In the genomic region with DNA sequence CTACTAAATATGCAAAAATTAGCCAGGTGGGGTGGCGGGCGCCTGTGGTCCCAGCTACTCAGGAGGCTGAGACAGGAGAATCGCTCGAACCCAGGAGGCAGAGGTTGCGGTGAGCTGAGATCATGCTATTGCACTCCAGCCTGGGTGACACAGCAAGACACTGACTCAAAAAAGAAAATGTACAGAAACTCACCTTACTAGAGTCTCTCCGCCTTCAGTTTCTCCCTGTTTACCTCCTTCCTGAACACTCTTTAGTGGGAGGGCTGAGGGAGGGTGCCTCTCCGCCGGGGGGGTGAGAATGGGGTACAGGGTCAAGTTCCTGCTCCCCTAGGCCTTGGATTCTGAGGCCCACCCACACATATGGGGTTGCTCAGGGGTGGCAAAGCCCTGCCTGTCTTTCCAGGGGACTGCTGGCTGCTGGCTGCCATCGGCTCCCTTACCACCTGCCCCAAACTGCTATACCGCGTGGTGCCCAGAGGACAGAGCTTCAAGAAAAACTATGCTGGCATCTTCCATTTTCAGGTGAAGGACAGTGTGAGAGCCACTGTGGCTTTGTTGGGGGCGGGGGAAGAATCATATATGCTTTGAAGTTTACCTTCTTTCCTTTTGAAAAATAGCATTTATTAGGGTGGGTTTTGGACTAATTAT, we compare ENCODE assay signal across 20 cellular contexts. TPM values are rescaled to one million over a fixed set of nuclear protein-coding genes. Genes with fewer than 3 reads are reported as not detected.
DNase-seq lines count a peak whose midpoint lies in the region; ATAC-seq and FAIRE-seq lines count a peak whose summit lies in the region.
"Had no signal": no experiment of that assay in that cellular context is flagged by ENCODE, and none has a peak within 500 bp of the region (broad histone marks: within the 10 kb centered on the region; RNA-seq: fewer than 3 reads in every experiment).

No MANE protein-coding gene starts in this region.

- no peak for ATAC-seq in activated T-cell treated with anti-CD3 and anti-CD28 coated beads, Interleukin-2, amount 50 U/mL, for 4 hours
- ATAC-seq in T-helper 17 cell (peak; percentile 14), GM18867 (IDR thresholded peaks at IDR 0.05; ENCODE audit: unreplicated experiment) (no peak)

- peaks cover 10% of the 10 kb centered on the region for H3K27me3 Mint-ChIP-seq in activated T-cell treated with anti-CD3 and anti-CD28 coated beads, Interleukin-2, amount 50 U/mL, for 4 hours (ENCODE audit: low read depth)
- H3K27me3 Mint-ChIP-seq in activated T-cell treated with anti-CD3 and anti-CD28 coated beads, Interleukin-2, amount 50 U/mL, for 24 hours, result peaks cover 26% of the 10 kb centered on the region
- H3K27me3 Mint-ChIP-seq in T-helper 17 cell, result peaks cover 10% of the 10 kb centered on the region

- DNase-seq in activated T-cell treated with anti-CD3 and anti-CD28 coated beads, Interleukin-2, amount 50 U/mL, for 4 hours, result no peak
- no peak for DNase-seq in activated T-cell treated with anti-CD3 and anti-CD28 coated beads, Interleukin-2, amount 50 U/mL, for 24 hours
- DNase-seq in GM18507 (ENCODE audit: extremely low spot score, insufficient read length, low read depth), result no peak
- DNase-seq in T-helper 17 cell, result no peak
- DNase-seq in posterior vena cava (ENCODE audit: low spot score), result peak; percentile 66
- DNase-seq in iPS-NIHi7 (ENCODE audit: extremely low spot score), result no peak
- no peak for DNase-seq in cerebellum (ENCODE audit: low spot score)
- DNase-seq: NCI-H524 treated with DMSO at 0.1 percent for 48 hours had no signal

- peaks cover 12% of the 10 kb centered on the region for H3K4me1 Mint-ChIP-seq in activated T-cell treated with anti-CD3 and anti-CD28 coated beads, Interleukin-2, amount 50 U/mL, for 4 hours (ENCODE audit: low read depth)
- peaks cover 17% of the 10 kb centered on the region for H3K4me1 Mint-ChIP-seq in activated T-cell treated with anti-CD3 and anti-CD28 coated beads, Interleukin-2, amount 50 U/mL, for 24 hours (ENCODE audit: low read depth)
- peaks cover 6% of the 10 kb centered on the region for H3K4me1 Mint-ChIP-seq in T-helper 17 cell

- H3K27ac Mint-ChIP-seq in activated T-cell treated with anti-CD3 and anti-CD28 coated beads, Interleukin-2, amount 50 U/mL, for 24 hours, result no peak overlapping the region
- H3K27ac Mint-ChIP-seq in T-helper 17 cell, result no peak overlapping the region
- H3K27ac Mint-ChIP-seq: activated naive CD8-positive, alpha-beta T cell; T-helper 2 cell treated with Interferon-gamma antibody and Interleukin-4, amounts not matched to agents 5 μg/mL and 100 μg/mL, for 36 hours had no signal

- no peaks in the 10 kb centered on the region for H3K36me3 Mint-ChIP-seq in activated T-cell treated with anti-CD3 and anti-CD28 coated beads, Interleukin-2, amount 50 U/mL, for 4 hours (ENCODE audit: insufficient read depth)
- no peaks in the 10 kb centered on the region for H3K36me3 Mint-ChIP-seq in activated T-cell treated with anti-CD3 and anti-CD28 coated beads, Interleukin-2, amount 50 U/mL, for 24 hours (ENCODE audit: low read depth)
- H3K36me3 Mint-ChIP-seq in T-helper 17 cell (ENCODE audit: low read depth), result no peaks in the 10 kb centered on the region
- H3K36me3 Mint-ChIP-seq: activated naive CD8-positive, alpha-beta T cell; CD4-positive, alpha-beta memory T cell; naive thymus-derived CD8-positive, alpha-beta T cell had no signal

- no peaks in the 10 kb centered on the region for H3K9me3 Mint-ChIP-seq in activated T-cell treated with anti-CD3 and anti-CD28 coated beads, Interleukin-2, amount 50 U/mL, for 4 hours
- H3K9me3 Mint-ChIP-seq in activated T-cell treated with anti-CD3 and anti-CD28 coated beads, Interleukin-2, amount 50 U/mL, for 24 hours, result no peaks in the 10 kb centered on the region
- H3K9me3 Mint-ChIP-seq: CD4-positive, alpha-beta memory T cell; naive thymus-derived CD8-positive, alpha-beta T cell; T-helper 2 cell treated with Interferon-gamma antibody and Interleukin-4, amounts not matched to agents 5 μg/mL and 100 μg/mL, for 36 hours had no signal

- no peaks in the 10 kb centered on the region for H3K9me3 ChIP-seq in T-helper 17 cell (ENCODE audit: control insufficient read depth, low read length, poor library complexity, severe bottlenecking)
- H3K9me3 ChIP-seq: A549, prostate gland, right lobe of liver, suprapubic skin, upper lobe of right lung had no signal

- intact Hi-C loops in posterior vena cava (cut with DNase I), result loop anchor here (5.0 to 10.0 kb wide), 2 partner anchors 65 to 173 kb away; partner anchors contain the start of gene SPATS1 (in 1 of the 2)

- H3K4me3 Mint-ChIP-seq in activated T-cell treated with anti-CD3 and anti-CD28 coated beads, Interleukin-2, amount 50 U/mL, for 4 hours, result peak overlapping the region; percentile 60
- no peak overlapping the region for H3K4me3 Mint-ChIP-seq in activated T-cell treated with anti-CD3 and anti-CD28 coated beads, Interleukin-2, amount 50 U/mL, for 24 hours
- H3K4me3 Mint-ChIP-seq in T-helper 17 cell, result peak overlapping the region; percentile 69
- H3K4me3 Mint-ChIP-seq: activated naive CD8-positive, alpha-beta T cell; CD4-positive, alpha-beta memory T cell; T-helper 2 cell treated with Interferon-gamma antibody and Interleukin-4, amounts not matched to agents 5 μg/mL and 100 μg/mL, for 36 hours had no signal

- peak; percentile 55 for FAIRE-seq in GM18507 (lab: Jason Lieb, UNC)
- FAIRE-seq: A549, colon had no signal

RNA-seq across cellular contexts. Expression of gene CAPN11, which starts 13.4 kb away (rescaled TPM):
- under 1 TPM in 1 of 3 donors, not detected in 2; 0.68 TPM for total RNA-seq in activated T-cell treated with anti-CD3 and anti-CD28 coated beads, Interleukin-2, amount 50 U/mL, for 4 hours
- total RNA-seq in T-helper 17 cell (1 to 10 TPM in 1 of 2 donors, under 1 TPM in 1; 0.26 to 1.0 TPM), posterior vena cava (1 to 10 TPM in 1 of 2 donors, under 1 TPM in 1; 0.24 to 1.5 TPM), cerebellum (not detected)
- total RNA-seq: CD4-positive, alpha-beta memory T cell; naive thymus-derived CD8-positive, alpha-beta T cell had no signal

RNA-seq across cellular contexts. Expression of gene TMEM63B, which starts 44.7 kb away (rescaled TPM):
- total RNA-seq in activated T-cell treated with anti-CD3 and anti-CD28 coated beads, Interleukin-2, amount 50 U/mL, for 4 hours, result 10 to 100 TPM; 17.4 to 22.6 (median 17.5) TPM
- 10 to 100 TPM; 25.6 to 27.1 TPM for total RNA-seq in T-helper 17 cell
- 10 to 100 TPM; 23.7 to 28.1 TPM for total RNA-seq in posterior vena cava
- total RNA-seq in cerebellum, result 32.7 TPM

RNA-seq across cellular contexts. Expression of gene MYMX, which starts 44.7 kb away (rescaled TPM):
- not detected for total RNA-seq in activated T-cell treated with anti-CD3 and anti-CD28 coated beads, Interleukin-2, amount 50 U/mL, for 4 hours
- total RNA-seq in T-helper 17 cell (not detected), posterior vena cava (1 to 10 TPM in 1 of 2 donors, not detected in 1; 1.5 TPM), cerebellum (not detected)
- total RNA-seq: CD4-positive, alpha-beta memory T cell; lung; naive thymus-derived CD8-positive, alpha-beta T cell; prostate gland; right lobe of liver; suprapubic skin had no signal

RNA-seq across cellular contexts. Expression of gene MRPL14, which starts 44.8 kb away (rescaled TPM):
- total RNA-seq in activated T-cell treated with anti-CD3 and anti-CD28 coated beads, Interleukin-2, amount 50 U/mL, for 4 hours, result 10 to 100 TPM; 51.0 to 87.9 (median 56.6) TPM
- 10 to 100 TPM; 13.2 to 13.7 TPM for total RNA-seq in T-helper 17 cell
- total RNA-seq in posterior vena cava, result 10 to 100 TPM; 26.4 to 33.5 TPM
- total RNA-seq in cerebellum, result 25.0 TPM

RNA-seq across cellular contexts. Expression of gene SLC29A1, which starts 51.4 kb away (rescaled TPM):
- total RNA-seq in activated T-cell treated with anti-CD3 and anti-CD28 coated beads, Interleukin-2, amount 50 U/mL, for 4 hours, result 100 to 1,000 TPM; 165 to 199 (median 181) TPM
- total RNA-seq in T-helper 17 cell (1 to 10 TPM; 1.4 to 3.4 TPM), posterior vena cava (10 to 100 TPM; 76.5 to 80.0 TPM), cerebellum (10.8 TPM)
